ENCODE assay signal across 7 cellular contexts in genomic region chr12:50086148-50086547, GRCh38. TPM values are rescaled to one million over a fixed set of nuclear protein-coding genes. Genes with fewer than 3 reads are reported as not detected.
A peak's percentile ranks its signal among the peaks of the same experiment; 100 is the strongest.
DNase-seq lines count a peak whose midpoint lies in the region; ATAC-seq, FAIRE-seq and TF ChIP-seq lines count a peak whose summit lies in the region.

No MANE protein-coding gene starts in this region.

- DNase-seq in activated CD8-positive, alpha-beta T cell treated with anti-CD3 and anti-CD28 coated beads for 36 hours: peak; percentile 18
- DNase-seq in stimulated activated naive CD8-positive, alpha-beta T cell treated with anti-CD3 and anti-CD28 coated beads, Interleukin-15, amount 100 ng/mL, for 72 hours: no peak
- no peak for DNase-seq in urothelium cell line (ENCODE audit: low spot score)
- no peak for DNase-seq in activated CD8-positive, alpha-beta memory T cell treated with anti-CD3 and anti-CD28 coated beads, Interleukin-2, amount 50 U/mL, for 48 hours

- no peaks in the 10 kb centered on the region for H3K4me1 ChIP-seq in HUES48 (ENCODE audit: control insufficient read depth, insufficient read depth, low read length)

- FAIRE-seq in urothelium cell line (lab: Jason Lieb, UNC): no peak

- CTCF ChIA-PET in activated CD8-positive, alpha-beta T cell treated with anti-CD3 and anti-CD28 coated beads for 36 hours (lab: Charles Lee): interaction anchor here (1.2 to 6.8 kb wide), 6 partner anchors 13 to 120 kb away, joined by 3 to 60 read pairs (median 20); partner anchors contain the start of genes COX14 and GPD1

- no peak for ATAC-seq in activated CD8-positive, alpha-beta T cell treated with anti-CD3 and anti-CD28 coated beads for 36 hours
- ATAC-seq in stimulated activated naive CD8-positive, alpha-beta T cell treated with anti-CD3 and anti-CD28 coated beads, Interleukin-15, amount 100 ng/mL, for 72 hours: no peak
- no peak for ATAC-seq in HG03039 (IDR thresholded peaks at IDR 0.05; ENCODE audit: unreplicated experiment)

- H3K27ac Mint-ChIP-seq in activated CD8-positive, alpha-beta T cell treated with anti-CD3 and anti-CD28 coated beads for 36 hours: peak overlapping the region; percentile 89
- H3K27ac Mint-ChIP-seq in stimulated activated naive CD8-positive, alpha-beta T cell treated with anti-CD3 and anti-CD28 coated beads, Interleukin-15, amount 100 ng/mL, for 72 hours: no peak overlapping the region

- no peaks in the 10 kb centered on the region for H3K9me3 ChIP-seq in HUES48 (ENCODE audit: control insufficient read depth, insufficient read depth, low read length)

- H3K4me1 Mint-ChIP-seq in activated CD8-positive, alpha-beta T cell treated with anti-CD3 and anti-CD28 coated beads for 36 hours (ENCODE audit: low read depth): peaks cover 44% of the 10 kb centered on the region
- peaks cover 49% of the 10 kb centered on the region for H3K4me1 Mint-ChIP-seq in stimulated activated naive CD8-positive, alpha-beta T cell treated with anti-CD3 and anti-CD28 coated beads, Interleukin-15, amount 100 ng/mL, for 72 hours

- H3K27me3 Mint-ChIP-seq in activated CD8-positive, alpha-beta T cell treated with anti-CD3 and anti-CD28 coated beads for 36 hours: no peaks in the 10 kb centered on the region
- H3K27me3 Mint-ChIP-seq in stimulated activated naive CD8-positive, alpha-beta T cell treated with anti-CD3 and anti-CD28 coated beads, Interleukin-15, amount 100 ng/mL, for 72 hours: no peaks in the 10 kb centered on the region

- no peak for TF ChIP-seq CTCF in activated CD8-positive, alpha-beta T cell treated with anti-CD3 and anti-CD28 coated beads for 36 hours (IDR thresholded peaks at IDR 0.05)

- peaks cover 5% of the 10 kb centered on the region; the same call in 1 of the 2 replicates for H3K27me3 ChIP-seq in HUES48 (ENCODE audit: control insufficient read depth, insufficient read depth, low read length)

- no peak overlapping the region for H3K9ac ChIP-seq in HUES48 (ENCODE audit: low read depth, low read length)

- H3K4me3 Mint-ChIP-seq in activated CD8-positive, alpha-beta T cell treated with anti-CD3 and anti-CD28 coated beads for 36 hours: peak overlapping the region; percentile 90
- peak overlapping the region; percentile 92 to 97 for H3K4me3 Mint-ChIP-seq in stimulated activated naive CD8-positive, alpha-beta T cell treated with anti-CD3 and anti-CD28 coated beads, Interleukin-15, amount 100 ng/mL, for 72 hours

- intact Hi-C loops in activated CD8-positive, alpha-beta T cell treated with anti-CD3 and anti-CD28 coated beads for 36 hours (cut with micrococcal nuclease): loop anchor here (5.0 kb wide), 1 partner anchor 91 kb away; no protein-coding TSS in a partner anchor

- H3K4me3 ChIP-seq in HUES48 (ENCODE audit: low read depth, low read length) (peak overlapping the region; percentile 75), iPS-11a (ENCODE audit: low read depth, low read length) (peak overlapping the region; percentile 69)

- peaks cover 49% of the 10 kb centered on the region for H3K36me3 ChIP-seq in HUES48 (ENCODE audit: control insufficient read depth, insufficient read depth, low read length)

- peak overlapping the region; percentile 98 for H3K27ac ChIP-seq in HUES48 (ENCODE audit: low read depth, low read length)

- H3K36me3 Mint-ChIP-seq in activated CD8-positive, alpha-beta T cell treated with anti-CD3 and anti-CD28 coated beads for 36 hours (ENCODE audit: low read depth): peaks cover 11% of the 10 kb centered on the region

- no peaks in the 10 kb centered on the region for H3K9me3 Mint-ChIP-seq in activated CD8-positive, alpha-beta T cell treated with anti-CD3 and anti-CD28 coated beads for 36 hours
- H3K9me3 Mint-ChIP-seq in stimulated activated naive CD8-positive, alpha-beta T cell treated with anti-CD3 and anti-CD28 coated beads, Interleukin-15, amount 100 ng/mL, for 72 hours: no peaks in the 10 kb centered on the region

- POLR2A ChIA-PET in activated CD8-positive, alpha-beta T cell treated with anti-CD3 and anti-CD28 coated beads for 36 hours (lab: Charles Lee): interaction anchor here (4.0 kb wide), 1 partner anchor 26 kb away, joined by 26 read pairs; the partner anchor contains the start of gene COX14

RNA-seq across cellular contexts. Expression of gene SMARCD1, which starts 1.0 kb away (rescaled TPM):
- total RNA-seq in activated CD8-positive, alpha-beta T cell treated with anti-CD3 and anti-CD28 coated beads for 36 hours: 10 to 100 TPM; 47.3 to 55.1 TPM

RNA-seq across cellular contexts. Expression of gene GPD1, which starts 17.7 kb away (rescaled TPM):
- under 1 TPM; 0.16 to 0.20 TPM for total RNA-seq in activated CD8-positive, alpha-beta T cell treated with anti-CD3 and anti-CD28 coated beads for 36 hours

RNA-seq across cellular contexts. Expression of gene COX14, which starts 25.9 kb away (rescaled TPM):
- 10 to 100 TPM; 43.1 to 51.0 TPM for total RNA-seq in activated CD8-positive, alpha-beta T cell treated with anti-CD3 and anti-CD28 coated beads for 36 hours

RNA-seq across cellular contexts. Expression of gene ASIC1, which starts 28.8 kb away (rescaled TPM):
- 10 to 100 TPM; 14.3 to 17.3 TPM for total RNA-seq in activated CD8-positive, alpha-beta T cell treated with anti-CD3 and anti-CD28 coated beads for 36 hours
